ENCODE assay signal across 1 cellular context in the genomic region with DNA sequence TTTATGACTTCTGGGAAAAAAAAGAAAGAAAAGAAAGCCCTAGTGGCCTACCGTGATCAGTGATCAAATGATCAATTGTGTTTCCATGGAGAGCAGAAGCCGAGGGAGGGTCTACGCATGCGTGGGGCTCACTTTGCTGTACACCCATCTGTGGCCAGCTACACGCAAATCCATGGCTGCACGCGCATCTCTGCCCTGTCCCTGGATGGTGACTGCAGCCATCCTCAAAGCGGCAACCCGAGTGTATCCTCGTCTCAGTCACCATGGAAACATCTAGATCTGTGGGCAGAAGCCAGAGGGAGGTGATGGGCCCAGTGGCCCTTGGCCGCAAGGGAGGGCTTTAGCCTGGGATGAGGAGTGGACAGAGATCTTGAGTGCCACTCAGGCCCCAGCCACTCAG.
TF ChIP-seq lines count a peak whose summit lies in the region.

No MANE protein-coding gene starts in this region.

TF ChIP-seq in GM23338, 12 proteins besides CTCF, POLR2A, EP300 and RAD21 (continued from another document):
- TF ChIP-seq ZNF114 (CRISPR knock-in tag; IDR thresholded peaks at IDR 0.05) = no peak
- TF ChIP-seq CREB1 (CRISPR knock-in tag; IDR thresholded peaks at IDR 0.05; ENCODE audit: low read depth) = no peak
- TF ChIP-seq, protein P1, sequence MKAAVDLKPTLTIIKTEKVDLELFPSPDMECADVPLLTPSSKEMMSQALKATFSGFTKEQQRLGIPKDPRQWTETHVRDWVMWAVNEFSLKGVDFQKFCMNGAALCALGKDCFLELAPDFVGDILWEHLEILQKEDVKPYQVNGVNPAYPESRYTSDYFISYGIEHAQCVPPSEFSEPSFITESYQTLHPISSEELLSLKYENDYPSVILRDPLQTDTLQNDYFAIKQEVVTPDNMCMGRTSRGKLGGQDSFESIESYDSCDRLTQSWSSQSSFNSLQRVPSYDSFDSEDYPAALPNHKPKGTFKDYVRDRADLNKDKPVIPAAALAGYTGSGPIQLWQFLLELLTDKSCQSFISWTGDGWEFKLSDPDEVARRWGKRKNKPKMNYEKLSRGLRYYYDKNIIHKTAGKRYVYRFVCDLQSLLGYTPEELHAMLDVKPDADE (IDR thresholded peaks at IDR 0.05) = no peak
- TF ChIP-seq, protein P2, sequence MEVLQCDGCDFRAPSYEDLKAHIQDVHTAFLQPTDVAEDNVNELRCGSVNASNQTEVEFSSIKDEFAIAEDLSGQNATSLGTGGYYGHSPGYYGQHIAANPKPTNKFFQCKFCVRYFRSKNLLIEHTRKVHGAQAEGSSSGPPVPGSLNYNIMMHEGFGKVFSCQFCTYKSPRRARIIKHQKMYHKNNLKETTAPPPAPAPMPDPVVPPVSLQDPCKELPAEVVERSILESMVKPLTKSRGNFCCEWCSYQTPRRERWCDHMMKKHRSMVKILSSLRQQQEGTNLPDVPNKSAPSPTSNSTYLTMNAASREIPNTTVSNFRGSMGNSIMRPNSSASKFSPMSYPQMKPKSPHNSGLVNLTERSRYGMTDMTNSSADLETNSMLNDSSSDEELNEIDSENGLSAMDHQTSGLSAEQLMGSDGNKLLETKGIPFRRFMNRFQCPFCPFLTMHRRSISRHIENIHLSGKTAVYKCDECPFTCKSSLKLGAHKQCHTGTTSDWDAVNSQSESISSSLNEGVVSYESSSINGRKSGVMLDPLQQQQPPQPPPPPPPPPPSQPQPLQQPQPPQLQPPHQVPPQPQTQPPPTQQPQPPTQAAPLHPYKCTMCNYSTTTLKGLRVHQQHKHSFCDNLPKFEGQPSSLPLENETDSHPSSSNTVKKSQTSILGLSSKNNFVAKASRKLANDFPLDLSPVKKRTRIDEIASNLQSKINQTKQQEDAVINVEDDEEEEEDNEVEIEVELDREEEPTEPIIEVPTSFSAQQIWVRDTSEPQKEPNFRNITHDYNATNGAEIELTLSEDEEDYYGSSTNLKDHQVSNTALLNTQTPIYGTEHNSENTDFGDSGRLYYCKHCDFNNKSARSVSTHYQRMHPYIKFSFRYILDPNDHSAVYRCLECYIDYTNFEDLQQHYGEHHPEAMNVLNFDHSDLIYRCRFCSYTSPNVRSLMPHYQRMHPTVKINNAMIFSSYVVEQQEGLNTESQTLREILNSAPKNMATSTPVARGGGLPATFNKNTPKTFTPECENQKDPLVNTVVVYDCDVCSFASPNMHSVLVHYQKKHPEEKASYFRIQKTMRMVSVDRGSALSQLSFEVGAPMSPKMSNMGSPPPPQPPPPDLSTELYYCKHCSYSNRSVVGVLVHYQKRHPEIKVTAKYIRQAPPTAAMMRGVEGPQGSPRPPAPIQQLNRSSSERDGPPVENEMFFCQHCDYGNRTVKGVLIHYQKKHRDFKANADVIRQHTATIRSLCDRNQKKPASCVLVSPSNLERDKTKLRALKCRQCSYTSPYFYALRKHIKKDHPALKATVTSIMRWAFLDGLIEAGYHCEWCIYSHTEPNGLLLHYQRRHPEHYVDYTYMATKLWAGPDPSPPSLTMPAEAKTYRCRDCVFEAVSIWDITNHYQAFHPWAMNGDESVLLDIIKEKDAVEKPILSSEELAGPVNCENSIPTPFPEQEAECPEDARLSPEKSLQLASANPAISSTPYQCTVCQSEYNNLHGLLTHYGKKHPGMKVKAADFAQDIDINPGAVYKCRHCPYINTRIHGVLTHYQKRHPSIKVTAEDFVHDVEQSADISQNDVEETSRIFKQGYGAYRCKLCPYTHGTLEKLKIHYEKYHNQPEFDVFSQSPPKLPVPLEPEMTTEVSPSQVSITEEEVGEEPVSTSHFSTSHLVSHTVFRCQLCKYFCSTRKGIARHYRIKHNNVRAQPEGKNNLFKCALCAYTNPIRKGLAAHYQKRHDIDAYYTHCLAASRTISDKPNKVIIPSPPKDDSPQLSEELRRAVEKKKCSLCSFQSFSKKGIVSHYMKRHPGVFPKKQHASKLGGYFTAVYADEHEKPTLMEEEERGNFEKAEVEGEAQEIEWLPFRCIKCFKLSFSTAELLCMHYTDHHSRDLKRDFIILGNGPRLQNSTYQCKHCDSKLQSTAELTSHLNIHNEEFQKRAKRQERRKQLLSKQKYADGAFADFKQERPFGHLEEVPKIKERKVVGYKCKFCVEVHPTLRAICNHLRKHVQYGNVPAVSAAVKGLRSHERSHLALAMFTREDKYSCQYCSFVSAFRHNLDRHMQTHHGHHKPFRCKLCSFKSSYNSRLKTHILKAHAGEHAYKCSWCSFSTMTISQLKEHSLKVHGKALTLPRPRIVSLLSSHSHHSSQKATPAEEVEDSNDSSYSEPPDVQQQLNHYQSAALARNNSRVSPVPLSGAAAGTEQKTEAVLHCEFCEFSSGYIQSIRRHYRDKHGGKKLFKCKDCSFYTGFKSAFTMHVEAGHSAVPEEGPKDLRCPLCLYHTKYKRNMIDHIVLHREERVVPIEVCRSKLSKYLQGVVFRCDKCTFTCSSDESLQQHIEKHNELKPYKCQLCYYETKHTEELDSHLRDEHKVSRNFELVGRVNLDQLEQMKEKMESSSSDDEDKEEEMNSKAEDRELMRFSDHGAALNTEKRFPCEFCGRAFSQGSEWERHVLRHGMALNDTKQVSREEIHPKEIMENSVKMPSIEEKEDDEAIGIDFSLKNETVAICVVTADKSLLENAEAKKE (CRISPR knock-in tag; IDR thresholded peaks at IDR 0.05) = no peak
- no peak for TF ChIP-seq JUNB (IDR thresholded peaks at IDR 0.05; ENCODE audit: unreplicated experiment)
- TF ChIP-seq, protein P3, sequence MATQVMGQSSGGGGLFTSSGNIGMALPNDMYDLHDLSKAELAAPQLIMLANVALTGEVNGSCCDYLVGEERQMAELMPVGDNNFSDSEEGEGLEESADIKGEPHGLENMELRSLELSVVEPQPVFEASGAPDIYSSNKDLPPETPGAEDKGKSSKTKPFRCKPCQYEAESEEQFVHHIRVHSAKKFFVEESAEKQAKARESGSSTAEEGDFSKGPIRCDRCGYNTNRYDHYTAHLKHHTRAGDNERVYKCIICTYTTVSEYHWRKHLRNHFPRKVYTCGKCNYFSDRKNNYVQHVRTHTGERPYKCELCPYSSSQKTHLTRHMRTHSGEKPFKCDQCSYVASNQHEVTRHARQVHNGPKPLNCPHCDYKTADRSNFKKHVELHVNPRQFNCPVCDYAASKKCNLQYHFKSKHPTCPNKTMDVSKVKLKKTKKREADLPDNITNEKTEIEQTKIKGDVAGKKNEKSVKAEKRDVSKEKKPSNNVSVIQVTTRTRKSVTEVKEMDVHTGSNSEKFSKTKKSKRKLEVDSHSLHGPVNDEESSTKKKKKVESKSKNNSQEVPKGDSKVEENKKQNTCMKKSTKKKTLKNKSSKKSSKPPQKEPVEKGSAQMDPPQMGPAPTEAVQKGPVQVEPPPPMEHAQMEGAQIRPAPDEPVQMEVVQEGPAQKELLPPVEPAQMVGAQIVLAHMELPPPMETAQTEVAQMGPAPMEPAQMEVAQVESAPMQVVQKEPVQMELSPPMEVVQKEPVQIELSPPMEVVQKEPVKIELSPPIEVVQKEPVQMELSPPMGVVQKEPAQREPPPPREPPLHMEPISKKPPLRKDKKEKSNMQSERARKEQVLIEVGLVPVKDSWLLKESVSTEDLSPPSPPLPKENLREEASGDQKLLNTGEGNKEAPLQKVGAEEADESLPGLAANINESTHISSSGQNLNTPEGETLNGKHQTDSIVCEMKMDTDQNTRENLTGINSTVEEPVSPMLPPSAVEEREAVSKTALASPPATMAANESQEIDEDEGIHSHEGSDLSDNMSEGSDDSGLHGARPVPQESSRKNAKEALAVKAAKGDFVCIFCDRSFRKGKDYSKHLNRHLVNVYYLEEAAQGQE (IDR thresholded peaks at IDR 0.05; ENCODE audit: unreplicated experiment) = no peak
- no peak for TF ChIP-seq EZH2 (IDR thresholded peaks at IDR 0.05; ENCODE audit: low read depth, unreplicated experiment)
- TF ChIP-seq ZNF331 (CRISPR knock-in tag; IDR thresholded peaks at IDR 0.05; ENCODE audit: low read depth) = no peak
